13 cellular contexts compared by ENCODE assay signal in the genomic region with DNA sequence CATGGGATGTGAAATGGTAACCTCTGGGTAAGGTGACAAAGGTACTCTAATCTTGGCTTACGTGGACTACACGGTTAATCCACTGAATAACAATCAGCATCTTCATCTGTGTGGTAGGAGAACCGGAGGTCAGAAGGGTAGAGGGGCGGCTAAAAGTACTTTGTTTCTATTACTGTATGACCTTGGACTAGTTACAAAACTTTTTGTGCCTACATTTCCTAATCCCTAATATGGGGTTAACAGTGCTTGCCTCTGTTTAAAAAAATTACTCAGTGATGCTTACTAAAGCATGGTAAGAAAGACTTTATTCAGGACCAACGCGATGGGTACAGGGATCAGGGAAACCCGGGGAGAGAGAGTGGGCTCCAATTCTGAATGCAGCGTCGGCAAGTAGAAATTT. TPM values are rescaled to one million over a fixed set of nuclear protein-coding genes. Genes with fewer than 3 reads are reported as not detected.
DNase-seq lines count a peak whose midpoint lies in the region; ATAC-seq, FAIRE-seq and TF ChIP-seq lines count a peak whose summit lies in the region.
"Had no signal": no experiment of that assay in that cellular context is flagged by ENCODE, and none has a peak within 500 bp of the region (broad histone marks: within the 10 kb centered on the region; RNA-seq: fewer than 3 reads in every experiment).

No MANE protein-coding gene starts in this region.

- H3K9me3 Mint-ChIP-seq in stimulated activated naive CD8-positive, alpha-beta T cell treated with anti-CD3 and anti-CD28 coated beads, Interleukin-15, Interleukin-2, amounts not matched to agents 100 ng/mL and 50 ng/mL, for 24 hours = no peaks in the 10 kb centered on the region
- no peaks in the 10 kb centered on the region for H3K9me3 Mint-ChIP-seq in activated naive CD8-positive, alpha-beta T cell treated with anti-CD3 and anti-CD28 coated beads, Interleukin-2, amount 10 ng/mL, durations not matched to agents 7 days and 5 days
- no peaks in the 10 kb centered on the region for H3K9me3 Mint-ChIP-seq in nephron progenitor cell

- H3K27me3 Mint-ChIP-seq in stimulated activated naive CD8-positive, alpha-beta T cell treated with anti-CD3 and anti-CD28 coated beads, Interleukin-15, Interleukin-2, amounts not matched to agents 100 ng/mL and 50 ng/mL, for 24 hours = no peaks in the 10 kb centered on the region
- peaks cover 7% of the 10 kb centered on the region for H3K27me3 Mint-ChIP-seq in activated naive CD8-positive, alpha-beta T cell treated with anti-CD3 and anti-CD28 coated beads, Interleukin-2, amount 10 ng/mL, durations not matched to agents 7 days and 5 days
- H3K27me3 Mint-ChIP-seq in nephron progenitor cell (ENCODE audit: low read depth, poor library complexity) = peaks cover 8% of the 10 kb centered on the region

- DNase-seq in stimulated activated naive CD8-positive, alpha-beta T cell treated with anti-CD3 and anti-CD28 coated beads, Interleukin-15, Interleukin-2, amounts not matched to agents 100 U/mL and 50 U/mL, for 24 hours = no peak
- no peak for DNase-seq in activated naive CD8-positive, alpha-beta T cell treated with anti-CD3 and anti-CD28 coated beads, Interleukin-2, amount 10 ng/mL, durations not matched to agents 7 days and 5 days
- no peak for DNase-seq in nephron progenitor cell
- DNase-seq in stimulated activated CD4-positive, alpha-beta T cell treated with anti-CD3 and anti-CD28 coated beads, Interleukin-4, amount 100 ng/mL, for 1 hour = no peak
- DNase-seq in HTR-8/SVneo (ENCODE audit: insufficient read length, low spot score) = no peak
- no peak for DNase-seq in left lobe of liver (ENCODE audit: low spot score)
- DNase-seq in stimulated activated CD4-positive, alpha-beta T cell treated with anti-CD3 and anti-CD28 coated beads, Interleukin-4, amount 100 ng/mL, for 4 hours = no peak
- DNase-seq: hippocampal formation; MV-4-11; NCI-H2107; stimulated activated CD4-positive, alpha-beta T cell treated with anti-CD3 and anti-CD28 coated beads, Interleukin-1b, Interleukin-23, amount 100 ng/mL, for 48 hours had no signal

- no peak for FAIRE-seq in HTR-8/SVneo (lab: Jason Lieb, UNC)
- FAIRE-seq: H54 had no signal

- H3K36me3 Mint-ChIP-seq in stimulated activated naive CD8-positive, alpha-beta T cell treated with anti-CD3 and anti-CD28 coated beads, Interleukin-15, Interleukin-2, amounts not matched to agents 100 ng/mL and 50 ng/mL, for 24 hours (ENCODE audit: low read depth) = peaks cover 24% of the 10 kb centered on the region
- H3K36me3 Mint-ChIP-seq in activated naive CD8-positive, alpha-beta T cell treated with anti-CD3 and anti-CD28 coated beads, Interleukin-2, amount 10 ng/mL, durations not matched to agents 7 days and 5 days = peaks cover 8% of the 10 kb centered on the region
- peaks cover 5% of the 10 kb centered on the region for H3K36me3 Mint-ChIP-seq in nephron progenitor cell (ENCODE audit: low read depth)

- H3K27ac Mint-ChIP-seq in stimulated activated naive CD8-positive, alpha-beta T cell treated with anti-CD3 and anti-CD28 coated beads, Interleukin-15, Interleukin-2, amounts not matched to agents 100 ng/mL and 50 ng/mL, for 24 hours = no peak overlapping the region
- peak overlapping the region; percentile 8 for H3K27ac Mint-ChIP-seq in activated naive CD8-positive, alpha-beta T cell treated with anti-CD3 and anti-CD28 coated beads, Interleukin-2, amount 10 ng/mL, durations not matched to agents 7 days and 5 days
- H3K27ac Mint-ChIP-seq in nephron progenitor cell = no peak overlapping the region

- H3K4me3 Mint-ChIP-seq in stimulated activated naive CD8-positive, alpha-beta T cell treated with anti-CD3 and anti-CD28 coated beads, Interleukin-15, Interleukin-2, amounts not matched to agents 100 ng/mL and 50 ng/mL, for 24 hours = peak overlapping the region; percentile 80
- H3K4me3 Mint-ChIP-seq in activated naive CD8-positive, alpha-beta T cell treated with anti-CD3 and anti-CD28 coated beads, Interleukin-2, amount 10 ng/mL, durations not matched to agents 7 days and 5 days = peak overlapping the region; percentile 80
- peak overlapping the region; percentile 56 for H3K4me3 Mint-ChIP-seq in nephron progenitor cell

- POLR2A ChIA-PET in activated naive CD8-positive, alpha-beta T cell treated with anti-CD3 and anti-CD28 coated beads, Interleukin-2, amount 10 ng/mL, durations not matched to agents 7 days and 5 days (lab: Charles Lee) = no interaction called here

- peaks cover 6% of the 10 kb centered on the region for H3K4me1 Mint-ChIP-seq in stimulated activated naive CD8-positive, alpha-beta T cell treated with anti-CD3 and anti-CD28 coated beads, Interleukin-15, Interleukin-2, amounts not matched to agents 100 ng/mL and 50 ng/mL, for 24 hours (ENCODE audit: low read depth)
- peaks cover 26% of the 10 kb centered on the region for H3K4me1 Mint-ChIP-seq in activated naive CD8-positive, alpha-beta T cell treated with anti-CD3 and anti-CD28 coated beads, Interleukin-2, amount 10 ng/mL, durations not matched to agents 7 days and 5 days
- peaks cover 40% of the 10 kb centered on the region for H3K4me1 Mint-ChIP-seq in nephron progenitor cell

- no peak for TF ChIP-seq CTCF in nephron progenitor cell (IDR thresholded peaks at IDR 0.05)

- ATAC-seq in stimulated activated naive CD8-positive, alpha-beta T cell treated with anti-CD3 and anti-CD28 coated beads, Interleukin-15, Interleukin-2, amounts not matched to agents 100 U/mL and 50 U/mL, for 24 hours = no peak
- ATAC-seq in activated naive CD8-positive, alpha-beta T cell treated with anti-CD3 and anti-CD28 coated beads, Interleukin-2, amount 10 ng/mL, durations not matched to agents 7 days and 5 days (ENCODE audit: low read depth) = no peak
- no peak for ATAC-seq in left lobe of liver

RNA-seq across cellular contexts. Expression of a gene that starts 1.7 kb away (rescaled TPM):
- total RNA-seq in activated naive CD8-positive, alpha-beta T cell treated with anti-CD3 and anti-CD28 coated beads, Interleukin-2, amount 10 ng/mL, durations not matched to agents 7 days and 5 days = 10 to 100 TPM; 75.7 to 77.2 TPM
- 26.2 TPM for total RNA-seq in left lobe of liver

RNA-seq across cellular contexts. Expression of a gene that starts 1.7 kb away (rescaled TPM):
- total RNA-seq in activated naive CD8-positive, alpha-beta T cell treated with anti-CD3 and anti-CD28 coated beads, Interleukin-2, amount 10 ng/mL, durations not matched to agents 7 days and 5 days = 10 to 100 TPM; 22.3 to 23.7 TPM
- 9.1 TPM for total RNA-seq in left lobe of liver
